Comparison of ENCODE assay signal across 29 cellular contexts in genomic region chr15:78598348-78598747, GRCh38. TPM values are rescaled to one million over a fixed set of nuclear protein-coding genes. Genes with fewer than 3 reads are reported as not detected.
"Had no signal": no experiment of that assay in that cellular context is flagged by ENCODE, and none has a peak within 500 bp of the region (broad histone marks: within the 10 kb centered on the region; RNA-seq: fewer than 3 reads in every experiment).

No MANE protein-coding gene starts in this region.

- FAIRE-seq: urothelium cell line had no signal

- DNase-seq: stimulated activated CD4-positive, alpha-beta T cell treated with anti-CD3 and anti-CD28 coated beads, Interleukin-2, amount 100 ng/mL, for 48 hours; stimulated activated CD4-positive, alpha-beta T cell treated with anti-CD3 and anti-CD28 coated beads, Interleukin-4, amount 100 ng/mL, for 1 hour; stimulated activated CD4-positive, alpha-beta T cell treated with anti-CD3 and anti-CD28 coated beads, Interleukin-4, amount 100 ng/mL, for 24 hours; stimulated activated CD4-positive, alpha-beta T cell treated with anti-CD3 and anti-CD28 coated beads, Interleukin-4, amount 100 ng/mL, for 4 hours; stimulated activated CD8-positive, alpha-beta memory T cell treated with anti-CD3 and anti-CD28 coated beads, Interleukin-4, amount 100 ng/mL, for 48 hours; stimulated activated naive B cell treated with anti-CD40 and anti-IgM and Interleukin-4, amounts not matched to agents 10 μg/mL and 1 μg/mL and 100 μg/mL, for 72 hours; stimulated activated naive CD4-positive, alpha-beta T cell; stimulated activated naive CD4-positive, alpha-beta T cell treated with Interleukin-2 at 50 U/mL for 16 hours; stimulated activated naive CD8-positive, alpha-beta T cell treated with anti-CD3 and anti-CD28 coated beads, Interleukin-15, amount 100 ng/mL, for 72 hours; stimulated activated naive CD8-positive, alpha-beta T cell treated with anti-CD3 and anti-CD28 coated beads, Interleukin-15, Interleukin-2, amounts not matched to agents 100 U/mL and 50 U/mL, for 24 hours; stomach; substantia nigra; testis; thyroid gland; tibial artery; transverse colon; trophoblast cell; upper lobe of left lung; upper lobe of right lung; uterus had no signal

- H3K27ac ChIP-seq: stomach, suprapubic skin, testis, thoracic aorta, thyroid gland, tibial artery, tibial nerve, transverse colon, upper lobe of left lung, upper lobe of right lung, uterus, vagina had no signal

- H3K9me3 ChIP-seq: stomach, suprapubic skin, testis, thoracic aorta, thyroid gland, tibial artery, tibial nerve, transverse colon, upper lobe of left lung, upper lobe of right lung, uterus, vagina had no signal

- H3K4me3 ChIP-seq: stomach, suprapubic skin, testis, thoracic aorta, thyroid gland, tibial artery, tibial nerve, transverse colon, upper lobe of left lung, upper lobe of right lung, uterus, vagina had no signal

- H3K27me3 ChIP-seq: suprapubic skin, testis, thyroid gland, tibial nerve, transverse colon, upper lobe of left lung, upper lobe of right lung, uterus, vagina had no signal

- ATAC-seq: stimulated activated effector memory CD8-positive, alpha-beta T cell treated with anti-CD3 and anti-CD28 coated beads, Interleukin-12 subunit alpha, Interleukin-12 subunit beta, amount 100 ng/mL, for 72 hours; stimulated activated memory B cell treated with anti-CD40 and anti-IgM and Interleukin-4, amounts not matched to agents 10 μg/mL and 1 μg/mL and 100 μg/mL, for 72 hours; stimulated activated naive B cell treated with anti-CD40 and anti-IgM and Interleukin-4, amounts not matched to agents 10 μg/mL and 1 μg/mL and 100 μg/mL, for 72 hours; stimulated activated naive CD8-positive, alpha-beta T cell treated with anti-CD3 and anti-CD28 coated beads, Interleukin-15, amount 100 ng/mL, for 72 hours; stimulated activated naive CD8-positive, alpha-beta T cell treated with anti-CD3 and anti-CD28 coated beads, Interleukin-15, Interleukin-2, amounts not matched to agents 100 U/mL and 50 U/mL, for 24 hours; upper lobe of right lung had no signal

- H3K4me1 ChIP-seq: stomach, suprapubic skin, testis, thyroid gland, tibial artery, tibial nerve, transverse colon, upper lobe of left lung, upper lobe of right lung, uterus, vagina had no signal

- H3K36me3 ChIP-seq: suprapubic skin, thoracic aorta, thyroid gland, tibial artery, tibial nerve, transverse colon, upper lobe of left lung, upper lobe of right lung, uterus, vagina had no signal

RNA-seq across cellular contexts. Expression of gene CHRNA3, which starts 22.4 kb away (rescaled TPM):
- total RNA-seq: subcutaneous adipose tissue, thoracic aorta, tibial nerve, upper lobe of right lung, ureter had no signal

RNA-seq across cellular contexts. Expression of gene CHRNB4, which starts 42.7 kb away (rescaled TPM):
- total RNA-seq: stomach, subcutaneous adipose tissue, thoracic aorta, thyroid gland, tibial nerve, upper lobe of left lung, upper lobe of right lung had no signal
